In genomic region chr18:75760208-75760607, GRCh38 we compare ENCODE assay signal across 8 cellular contexts.
"Had no signal": no experiment of that assay in that cellular context is flagged by ENCODE, and none has a peak within 500 bp of the region (broad histone marks: within the 10 kb centered on the region; RNA-seq: fewer than 3 reads in every experiment).

No MANE protein-coding gene starts in this region.

- DNase-seq: GDM1, GF-D8 had no signal

- ATAC-seq: GM12878 had no signal

- H3K4me3 ChIP-seq: GM12878 had no signal

- FAIRE-seq: G401.6, GM12878, GM12891, GM12892, GM18507, GM19239 had no signal
